ENCODE assay signal across 1 cellular context in genomic region chr19:47018923-47019322, GRCh38.
TF ChIP-seq lines count a peak whose summit lies in the region.

No MANE protein-coding gene starts in this region.

TF ChIP-seq in H1, 55 proteins besides CTCF, POLR2A, EP300 and RAD21:
- TF ChIP-seq JUND (IDR thresholded peaks at IDR 0.05; ENCODE audit: low read length) (no peak), CEBPB (IDR thresholded peaks at IDR 0.05; ENCODE audit: low read depth, low read length) (no peak), EGR1 (IDR thresholded peaks at IDR 0.05; ENCODE audit: borderline replicate concordance, low read depth, low read length) (no peak), CBX8 (IDR thresholded peaks at IDR 0.05; ENCODE audit: borderline replicate concordance, low read depth, low read length) (no peak), RNF2 (IDR thresholded peaks at IDR 0.05; ENCODE audit: borderline replicate concordance, low read depth, low read length, missing control alignments, poor library complexity, severe bottlenecking) (no peak)
